30 cellular contexts compared by ENCODE assay signal in the genomic region with DNA sequence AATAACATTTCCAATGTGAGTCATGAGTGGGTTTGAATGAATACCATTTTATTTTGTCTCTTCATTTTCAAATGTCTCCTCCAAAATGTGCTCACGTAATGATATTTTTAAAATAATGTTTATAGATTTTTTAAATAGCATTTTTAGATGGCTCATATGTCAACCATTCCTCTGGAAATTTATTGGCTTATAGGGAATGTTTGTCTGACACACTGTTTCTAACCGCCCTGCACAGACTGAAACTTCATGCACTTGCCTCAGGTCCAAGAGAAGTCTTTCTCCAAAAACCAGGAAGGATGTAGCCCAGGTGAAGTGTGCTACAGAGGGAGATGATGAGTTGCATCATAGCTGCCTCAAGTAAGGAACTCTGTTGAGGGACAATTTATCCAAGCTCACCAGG.
"Had no signal": no experiment of that assay in that cellular context is flagged by ENCODE, and none has a peak within 500 bp of the region (broad histone marks: within the 10 kb centered on the region; RNA-seq: fewer than 3 reads in every experiment).

No MANE protein-coding gene starts in this region.

- H3K27ac Mint-ChIP-seq: activated CD4-positive, alpha-beta memory T cell treated with anti-CD3 and anti-CD28 coated beads, Interleukin-2, amount 10 ng/mL, durations not matched to agents 7 days and 5 days; activated CD4-positive, alpha-beta T cell treated with anti-CD3 and anti-CD28 coated beads, Interleukin-2, amount 10 ng/mL, durations not matched to agents 7 days and 5 days; activated naive CD8-positive, alpha-beta T cell; activated T-cell treated with anti-CD3 and anti-CD28 coated beads, Interleukin-2, amount 50 U/mL, for 24 hours; activated T-cell treated with anti-CD3 and anti-CD28 coated beads, Interleukin-2, amount 50 U/mL, for 72 hours; effector memory CD8-positive, alpha-beta T cell; T-helper 17 cell; T-helper 2 cell treated with Interferon-gamma antibody and Interleukin-4, amounts not matched to agents 5 μg/mL and 100 μg/mL, for 36 hours had no signal

- H3K36me3 Mint-ChIP-seq: activated naive CD8-positive, alpha-beta T cell had no signal

- ATAC-seq: activated T-cell treated with anti-CD3 and anti-CD28 coated beads, Interleukin-2, amount 50 U/mL, for 72 hours; effector memory CD8-positive, alpha-beta T cell; T-helper 17 cell had no signal

- H3K9me3 Mint-ChIP-seq: activated CD4-positive, alpha-beta memory T cell treated with anti-CD3 and anti-CD28 coated beads, Interleukin-2, amount 10 ng/mL, durations not matched to agents 7 days and 5 days; activated T-cell treated with anti-CD3 and anti-CD28 coated beads, Interleukin-2, amount 50 U/mL, for 24 hours; effector memory CD8-positive, alpha-beta T cell; T-helper 2 cell treated with Interferon-gamma antibody and Interleukin-4, amounts not matched to agents 5 μg/mL and 100 μg/mL, for 36 hours had no signal

- DNase-seq: activated CD4-positive, alpha-beta memory T cell treated with anti-CD3 and anti-CD28 coated beads, Interleukin-2, amount 10 ng/mL, durations not matched to agents 7 days and 5 days; activated CD4-positive, alpha-beta T cell treated with anti-CD3 and anti-CD28 coated beads for 1 hour; activated CD4-positive, alpha-beta T cell treated with anti-CD3 and anti-CD28 coated beads for 4 hours; activated CD4-positive, alpha-beta T cell treated with anti-CD3 and anti-CD28 coated beads, Interleukin-2, amount 10 ng/mL, durations not matched to agents 7 days and 5 days; activated CD4-positive, alpha-beta T cell treated with anti-CD3 and anti-CD28 coated beads, Interleukin-2, amount 50 U/mL, for 4 hours; activated CD4-positive, CD25-positive, alpha-beta regulatory T cell; activated CD8-positive, alpha-beta memory T cell treated with anti-CD3 and anti-CD28 coated beads, Interleukin-2, amount 50 U/mL, for 48 hours; activated effector memory CD4-positive, alpha-beta T cell treated with Interleukin-2 at 50 U/mL for 16 hours; activated gamma-delta T cell treated with Interleukin-2 at 50 U/mL for 16 hours; activated naive CD4-positive, alpha-beta T cell treated with anti-CD3 and anti-CD28 coated beads, Interleukin-2, amount 50 U/mL, for 16 hours; activated naive CD4-positive, alpha-beta T cell treated with Interleukin-2 at 50 U/mL for 16 hours; activated T-cell treated with anti-CD3 and anti-CD28 coated beads for 4 hours; activated T-cell treated with anti-CD3 and anti-CD28 coated beads, Interleukin-2, amount 50 U/mL, for 24 hours; activated T-cell treated with anti-CD3 and anti-CD28 coated beads, Interleukin-2, amount 50 U/mL, for 72 hours; amniotic stem cell; anterior cingulate cortex; brain microvascular endothelial cell; cortex of kidney; dermis blood vessel endothelial cell; effector CD4-positive, alpha-beta T cell; effector memory CD8-positive, alpha-beta T cell; erythroblast; foreskin fibroblast; head of caudate nucleus; T-helper 1 cell; T-helper 17 cell; T1000 had no signal

- H3K4me1 ChIP-seq: esophagus muscularis mucosa had no signal

- H3K4me1 Mint-ChIP-seq: activated CD4-positive, alpha-beta memory T cell treated with anti-CD3 and anti-CD28 coated beads, Interleukin-2, amount 10 ng/mL, durations not matched to agents 7 days and 5 days; activated CD4-positive, alpha-beta T cell treated with anti-CD3 and anti-CD28 coated beads, Interleukin-2, amount 10 ng/mL, durations not matched to agents 7 days and 5 days; T-helper 17 cell had no signal

- H3K27ac ChIP-seq: brain microvascular endothelial cell, esophagus muscularis mucosa had no signal

- H3K36me3 ChIP-seq: brain microvascular endothelial cell, esophagus muscularis mucosa had no signal

- H3K27me3 ChIP-seq: brain microvascular endothelial cell, esophagus muscularis mucosa had no signal

- H3K27me3 Mint-ChIP-seq: activated CD4-positive, alpha-beta memory T cell treated with anti-CD3 and anti-CD28 coated beads, Interleukin-2, amount 10 ng/mL, durations not matched to agents 7 days and 5 days; activated CD4-positive, alpha-beta T cell treated with anti-CD3 and anti-CD28 coated beads, Interleukin-2, amount 10 ng/mL, durations not matched to agents 7 days and 5 days; activated naive CD8-positive, alpha-beta T cell; activated T-cell treated with anti-CD3 and anti-CD28 coated beads, Interleukin-2, amount 50 U/mL, for 24 hours; effector memory CD8-positive, alpha-beta T cell; T-helper 17 cell had no signal

- H3K4me3 ChIP-seq: esophagus muscularis mucosa had no signal

- H3K4me3 Mint-ChIP-seq: activated CD4-positive, alpha-beta memory T cell treated with anti-CD3 and anti-CD28 coated beads, Interleukin-2, amount 10 ng/mL, durations not matched to agents 7 days and 5 days; activated CD4-positive, alpha-beta T cell treated with anti-CD3 and anti-CD28 coated beads, Interleukin-2, amount 10 ng/mL, durations not matched to agents 7 days and 5 days; activated naive CD8-positive, alpha-beta T cell; activated T-cell treated with anti-CD3 and anti-CD28 coated beads, Interleukin-2, amount 50 U/mL, for 24 hours; activated T-cell treated with anti-CD3 and anti-CD28 coated beads, Interleukin-2, amount 50 U/mL, for 72 hours; effector memory CD8-positive, alpha-beta T cell; T-helper 17 cell; T-helper 2 cell treated with Interferon-gamma antibody and Interleukin-4, amounts not matched to agents 5 μg/mL and 100 μg/mL, for 36 hours had no signal

- H3K9me3 ChIP-seq: esophagus muscularis mucosa had no signal
